In the genomic region with DNA sequence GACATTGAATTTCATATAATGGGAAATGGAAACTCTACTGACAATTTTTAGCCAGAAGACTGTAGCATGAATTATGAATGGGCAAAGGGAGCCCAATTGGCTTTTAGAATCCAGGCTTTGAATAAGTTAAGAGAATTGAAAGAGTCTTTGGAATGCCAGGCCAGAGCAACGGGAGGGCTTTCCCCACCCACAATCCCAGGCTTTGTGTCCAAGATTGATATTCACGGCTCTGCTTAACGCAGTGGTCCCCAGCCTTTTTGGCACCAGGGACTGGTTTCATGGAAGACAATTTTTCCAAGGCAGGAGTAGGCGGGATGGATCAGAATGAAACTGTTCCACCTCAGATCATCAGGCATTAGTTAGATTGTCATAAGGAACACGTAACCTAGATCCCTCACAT, we compare ENCODE assay signal across 22 cellular contexts.
DNase-seq lines count a peak whose midpoint lies in the region; ATAC-seq, FAIRE-seq and TF ChIP-seq lines count a peak whose summit lies in the region.
"Had no signal": no experiment of that assay in that cellular context is flagged by ENCODE, and none has a peak within 500 bp of the region (broad histone marks: within the 10 kb centered on the region; RNA-seq: fewer than 3 reads in every experiment).

No MANE protein-coding gene starts in this region.

- H3K79me2 ChIP-seq in HepG2 (ENCODE audit: insufficient read depth, low read length): peaks cover 55% of the 10 kb centered on the region

- CTCF ChIA-PET in HepG2 (lab: Yijun Ruan, JAX; ENCODE audit: low intra/inter-chr PET ratio, low total read pairs): no interaction called here

- H3K9ac ChIP-seq in HepG2 (ENCODE audit: insufficient read depth, low read depth, low read length): no peak overlapping the region

- no peaks in the 10 kb centered on the region for H3K9me3 Mint-ChIP-seq in HFFc6
- H3K9me3 Mint-ChIP-seq: CD4-positive, alpha-beta T cell had no signal

- no peaks in the 10 kb centered on the region for H4K20me1 ChIP-seq in HepG2 (ENCODE audit: insufficient read depth, low read length)

- no peak overlapping the region for H3K4me3 Mint-ChIP-seq in HFFc6
- H3K4me3 Mint-ChIP-seq: CD4-positive, alpha-beta T cell had no signal

- no peaks in the 10 kb centered on the region for H3K27me3 ChIP-seq in HepG2 (ENCODE audit: control insufficient read depth in 1 of 2, insufficient read depth in 2 of 2, low read length in 2 of 2)
- no peaks in the 10 kb centered on the region for H3K27me3 ChIP-seq in right lobe of liver

- H3K9me3 ChIP-seq in HepG2 (ENCODE audit: low read length) (no peaks in the 10 kb centered on the region), right lobe of liver (no peaks in the 10 kb centered on the region), mesodermal cell (ENCODE audit: control insufficient read depth, low read length) (no peaks in the 10 kb centered on the region)
- H3K9me3 ChIP-seq: BE2C had no signal

- in situ Hi-C loops in HepG2 (cut with HindIII; ENCODE audit: extremely low pct_ligation_motif_present, low pct_unique_long_range_greater_than_20kb): no loop called here

- H3K4me1 ChIP-seq in HepG2 (ENCODE audit: insufficient read depth, low read length) (peaks cover 77% of the 10 kb centered on the region), right lobe of liver (peaks cover 0 to 62% (median 12%) of the 10 kb centered on the region in 4 donors), mesodermal cell (ENCODE audit: control insufficient read depth, insufficient read depth, low read length, poor library complexity, severe bottlenecking) (no peaks in the 10 kb centered on the region)
- H3K4me1 ChIP-seq: BE2C had no signal

- no peak for TF ChIP-seq RAD21 in HepG2 (CRISPR knock-in tag; IDR thresholded peaks at IDR 0.05)

- FAIRE-seq in HepG2 (lab: Jason Lieb, UNC): no peak
- FAIRE-seq: HTR-8/SVneo, K562 had no signal

- TF ChIP-seq POLR2A in HepG2 (IDR thresholded peaks at IDR 0.05; ENCODE audit: insufficient read depth in 1 of 2, low read depth in 2 of 2, low read length in 2 of 2) (no peak), right lobe of liver (IDR thresholded peaks at IDR 0.05) (no peak)

- H3K4me3 ChIP-seq in HepG2 (replicated peaks in 1 of 3; ENCODE audit: insufficient read depth in 1 of 3, low read depth in 2 of 3, low read length in 3 of 3): no peak overlapping the region
- no peak overlapping the region for H3K4me3 ChIP-seq in right lobe of liver
- peak overlapping the region; percentile 38 for H3K4me3 ChIP-seq in coronary artery
- H3K4me3 ChIP-seq in mesodermal cell (ENCODE audit: extremely low read depth, insufficient read depth, low read length, poor library complexity, severe bottlenecking): no peak overlapping the region
- H3K4me3 ChIP-seq: K562 had no signal

- TF ChIP-seq EP300 in HepG2 (IDR thresholded peaks at IDR 0.05; ENCODE audit: low read depth in 2 of 2, low read length in 2 of 2) (no peak), HepG2 (CRISPR knock-in tag; IDR thresholded peaks at IDR 0.05; ENCODE audit: borderline replicate concordance) (no peak)

- 91% methylated on average over 5 of the region's 5 CpGs for WGBS in HepG2 (ENCODE audit: low lambda C conversion rate)
- WGBS in right lobe of liver (ENCODE audit: insufficient coverage, low coverage, low lambda C conversion rate, missing lambda C conversion rate): 61% methylated on average over 2 of the region's 5 CpGs
- 74 to 95% methylated on average over 2 to 5 of the region's 5 CpGs for WGBS in mesodermal cell (ENCODE audit: insufficient coverage in 2 of 2), 2 experiments

- intact Hi-C loops in HepG2 (cut with micrococcal nuclease; ENCODE audit: unreplicated experiment) (no loop called here), right lobe of liver (cut with DNase I) (no loop called here)

- POLR2A ChIA-PET in HepG2 (lab: Yijun Ruan, JAX): no interaction called here

- no peak overlapping the region for H2AFZ ChIP-seq in HepG2 (ENCODE audit: low read length)

- H3K27ac Mint-ChIP-seq in HFFc6: no peak overlapping the region
- H3K27ac Mint-ChIP-seq: CD4-positive, alpha-beta T cell had no signal

- BruUV-seq in HepG2 (replicated peaks; lab: Mats Ljungman, UMichigan): no TSS peak

- H3K4me1 Mint-ChIP-seq in HFFc6 (ENCODE audit: low read depth): peaks cover 42% of the 10 kb centered on the region

- ATAC-seq in HepG2 (no peak), right lobe of liver (no peak), GM18861 (IDR thresholded peaks at IDR 0.05; ENCODE audit: unreplicated experiment) (no peak)
- ATAC-seq: K562 had no signal

- peak overlapping the region; percentile 45; the same call in 1 of the 2 replicates for H3K4me2 ChIP-seq in HepG2 (ENCODE audit: low read depth, low read length)

- H3K27me3 Mint-ChIP-seq in HFFc6 (ENCODE audit: insufficient read depth): no peaks in the 10 kb centered on the region

- DNase-seq in HepG2 (ENCODE audit: low spot score) (no peak), right lobe of liver (no peak), coronary artery (ENCODE audit: low spot score) (no peak), D341Med (ENCODE audit: low spot score) (no peak), HFFc6 (no peak)
- no peak for DNase-seq in activated CD4-positive, alpha-beta T cell treated with anti-CD3 and anti-CD28 coated beads for 4 hours
- DNase-seq: BE2C; CD4-positive, alpha-beta T cell; DMS79 treated with DMSO at 0.1 percent for 48 hours; NCI-H1417 treated with DMSO at 0.1 percent for 48 hours; NCI-H2029 treated with DMSO at 0.1 percent for 48 hours; NCI-H2171 treated with DMSO at 0.1 percent for 48 hours; NCI-H446 treated with DMSO at 0.1 percent for 48 hours; NCI-H748 treated with DMSO at 0.1 percent for 48 hours; OCI-M1; SHP77 treated with DMSO at 0.1 percent for 48 hours had no signal

- TF ChIP-seq CTCF in HepG2 (CRISPR knock-in tag; IDR thresholded peaks at IDR 0.05) (no peak), right lobe of liver (IDR thresholded peaks at IDR 0.05) (no peak), coronary artery (IDR thresholded peaks at IDR 0.05) (no peak), HFFc6 (IDR thresholded peaks at IDR 0.05) (no peak)

- H3K27ac ChIP-seq in HepG2 (ENCODE audit: extremely low read length, insufficient read depth, low read length) (peak overlapping the region; percentile 41), right lobe of liver (no peak overlapping the region), coronary artery (peak overlapping the region in 1 of 2 donors; percentile 22), mesodermal cell (ENCODE audit: low read depth, low read length, severe bottlenecking) (peak overlapping the region; percentile 19)
- H3K27ac ChIP-seq: 22Rv1, HL-60 had no signal

- H3K36me3 ChIP-seq in HepG2 (replicated peaks in 1 of 2; ENCODE audit: control insufficient read depth in 1 of 2, insufficient read depth in 2 of 2, low read length in 2 of 2) (no peaks in the 10 kb centered on the region), right lobe of liver (no peaks in the 10 kb centered on the region), mesodermal cell (ENCODE audit: control insufficient read depth, insufficient read depth, low read length) (no peaks in the 10 kb centered on the region)
- H3K36me3 ChIP-seq: BE2C had no signal

- H3K36me3 Mint-ChIP-seq in HFFc6 (ENCODE audit: low read depth): peaks cover 28% of the 10 kb centered on the region; the same call in 1 of the 2 replicates

TF ChIP-seq in HepG2, 621 proteins besides CTCF, POLR2A, EP300 and RAD21:
- TF ChIP-seq ATF2 (CRISPR knock-in tag; IDR thresholded peaks at IDR 0.05) (no peak), ZFP82 (CRISPR knock-in tag; IDR thresholded peaks at IDR 0.05; ENCODE audit: borderline replicate concordance) (no peak), ZNF331 (CRISPR knock-in tag; IDR thresholded peaks at IDR 0.05) (no peak)

Comparison
In these comparisons a context has a peak if more than half of its experiments do, and no peak if none do; other contexts are left out.
1. H3K27ac ChIP-seq: peak in HepG2 (single experiment) and mesodermal cell (single experiment); none in right lobe of liver (0 of 3).